In the genomic region with DNA sequence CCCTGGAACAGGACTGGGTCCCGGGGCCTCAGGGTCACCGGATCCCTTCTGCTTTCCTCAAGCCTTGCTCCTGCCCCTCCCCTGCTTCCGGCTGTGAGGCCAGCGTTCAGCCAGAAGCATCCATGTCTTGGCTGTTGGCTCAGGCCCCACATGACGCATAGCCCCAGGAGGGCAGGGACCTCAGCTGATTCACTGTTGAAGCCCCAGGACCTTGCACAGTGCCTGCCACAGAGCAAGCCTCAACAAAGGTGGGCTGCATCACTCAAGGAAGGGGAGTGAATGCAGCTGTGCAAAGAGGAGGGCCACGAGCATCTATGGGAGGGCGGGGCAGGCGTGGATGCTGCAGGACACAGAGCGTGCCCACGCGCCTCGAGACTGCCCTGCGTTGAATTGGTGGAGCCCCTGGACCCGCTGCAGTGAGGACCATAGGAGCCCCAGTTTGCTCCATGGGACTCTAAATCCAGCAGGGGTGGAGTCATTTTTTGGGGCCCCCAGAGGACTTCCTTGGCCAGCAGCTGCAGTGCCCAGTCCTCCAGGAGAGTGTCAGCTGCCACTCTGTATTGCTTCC, we compare ENCODE assay signal across 9 cellular contexts. TPM values are rescaled to one million over a fixed set of nuclear protein-coding genes. Genes with fewer than 3 reads are reported as not detected.
A peak's percentile ranks its signal among the peaks of the same experiment; 100 is the strongest.
DNase-seq lines count a peak whose midpoint lies in the region; ATAC-seq and TF ChIP-seq lines count a peak whose summit lies in the region.
"Had no signal": no experiment of that assay in that cellular context is flagged by ENCODE, and none has a peak within 500 bp of the region (broad histone marks: within the 10 kb centered on the region; RNA-seq: fewer than 3 reads in every experiment).

No MANE protein-coding gene starts in this region.

- peak overlapping the region; percentile 100 for H3K27ac Mint-ChIP-seq in chondrocyte (ENCODE audit: unreplicated experiment)

- peak overlapping the region; percentile 87 to 99 (median 94) for H3K4me2 ChIP-seq in BLaER1 treated with 17β-estradiol and CSF1 and Interleukin-3, amounts not matched to agents 10 nM and 100 nM

- peaks cover 48% of the 10 kb centered on the region for H3K4me1 Mint-ChIP-seq in chondrocyte (ENCODE audit: low read depth)

- peak overlapping the region; percentile 77 for H3K4me3 Mint-ChIP-seq in chondrocyte (ENCODE audit: unreplicated experiment)

- no peaks in the 10 kb centered on the region for H3K27me3 Mint-ChIP-seq in chondrocyte (ENCODE audit: low read depth)

- no peaks in the 10 kb centered on the region; a peak in 3 of 22 replicates for H3K9me3 ChIP-seq in BLaER1 treated with 17β-estradiol and CSF1 and Interleukin-3, amounts not matched to agents 10 nM and 100 nM (replicated peaks in 1 of 11)

- ATAC-seq in GM21723 (IDR thresholded peaks at IDR 0.05; ENCODE audit: unreplicated experiment) = no peak

- H3K9ac ChIP-seq in BLaER1 treated with 17β-estradiol and CSF1 and Interleukin-3, amounts not matched to agents 10 nM and 100 nM = peak overlapping the region in 7 of 11 experiments; percentile 39 to 66 (median 50); a peak in 11 of 22 replicates

- H3K4me3 ChIP-seq in BLaER1 treated with 17β-estradiol and CSF1 and Interleukin-3, amounts not matched to agents 10 nM and 100 nM = peak overlapping the region in 9 of 10 experiments; percentile 39 to 68 (median 46); a peak in 14 of 20 replicates

- peak; percentile 26 to 64 for DNase-seq in Kasumi-1 (lab: John Stamatoyannopoulos, UW)
- DNase-seq in chondrocyte (ENCODE audit: low spot score) = peak; percentile 95
- DNase-seq in mesenteric fat pad (ENCODE audit: low spot score) = peak; percentile 90
- DNase-seq in NCI-H774 (lab: John Stamatoyannopoulos, UW) = no peak
- no peak for DNase-seq in globus pallidus (ENCODE audit: low spot score)
- no peak for DNase-seq in activated effector memory CD4-positive, alpha-beta T cell treated with Interleukin-2 at 50 U/mL for 16 hours

- peaks cover 18 to 25% (median 23%) of the 10 kb centered on the region in 10 experiments for H3K4me1 ChIP-seq in BLaER1 treated with 17β-estradiol and CSF1 and Interleukin-3, amounts not matched to agents 10 nM and 100 nM

- H3K36me3 Mint-ChIP-seq in chondrocyte (ENCODE audit: low read depth) = no peaks in the 10 kb centered on the region

- peaks cover 0 to 62% (median 51%) of the 10 kb centered on the region in 11 experiments; a peak in 20 of 22 replicates for H3K27me3 ChIP-seq in BLaER1 treated with 17β-estradiol and CSF1 and Interleukin-3, amounts not matched to agents 10 nM and 100 nM

- H3K36me3 ChIP-seq in BLaER1 treated with 17β-estradiol and CSF1 and Interleukin-3, amounts not matched to agents 10 nM and 100 nM = no peaks in the 10 kb centered on the region

- no peak for TF ChIP-seq CTCF in chondrocyte (IDR thresholded peaks at IDR 0.05)

- no peaks in the 10 kb centered on the region for H3K9me3 Mint-ChIP-seq in chondrocyte (ENCODE audit: low read depth)

- H3K27ac ChIP-seq in BLaER1 treated with 17β-estradiol and CSF1 and Interleukin-3, amounts not matched to agents 10 nM and 100 nM = peak overlapping the region in 5 of 11 experiments; percentile 30 to 71 (median 36); a peak in 7 of 22 replicates
- H3K27ac ChIP-seq: HL-60 had no signal

- peaks cover 0 to 33% (median 10%) of the 10 kb centered on the region in 11 experiments; a peak in 8 of 22 replicates for H4K20me1 ChIP-seq in BLaER1 treated with 17β-estradiol and CSF1 and Interleukin-3, amounts not matched to agents 10 nM and 100 nM

RNA-seq across cellular contexts. Expression of gene ITGA3, which starts 28.2 kb away (rescaled TPM):
- 85.8 to 236 TPM (median 216 TPM) in 3 replicates for total RNA-seq in chondrocyte
- total RNA-seq in mesenteric fat pad = 14.4 TPM

RNA-seq across cellular contexts. Expression of gene DLX3, which starts 32.7 kb away (rescaled TPM):
- total RNA-seq in chondrocyte (0.10 TPM in 1 of 3 replicates, not detected in the others), mesenteric fat pad (0.48 TPM)

RNA-seq across cellular contexts. Expression of gene DLX4, which starts 58.7 kb away (rescaled TPM):
- total RNA-seq in chondrocyte (0.12 TPM in 1 of 3 replicates, not detected in the others), mesenteric fat pad (0.55 TPM)

Comparison
In these comparisons a context has a peak if more than half of its experiments do, and no peak if none do; other contexts are left out.
1. DNase-seq: peak in Kasumi-1 (2 of 2), chondrocyte (single experiment) and mesenteric fat pad (single experiment); none in NCI-H774 (single experiment), globus pallidus (single experiment) and activated effector memory CD4-positive, alpha-beta T cell treated with Interleukin-2 at 50 U/mL for 16 hours (single experiment).